Comparison of ENCODE assay signal across 13 cellular contexts in the genomic region with DNA sequence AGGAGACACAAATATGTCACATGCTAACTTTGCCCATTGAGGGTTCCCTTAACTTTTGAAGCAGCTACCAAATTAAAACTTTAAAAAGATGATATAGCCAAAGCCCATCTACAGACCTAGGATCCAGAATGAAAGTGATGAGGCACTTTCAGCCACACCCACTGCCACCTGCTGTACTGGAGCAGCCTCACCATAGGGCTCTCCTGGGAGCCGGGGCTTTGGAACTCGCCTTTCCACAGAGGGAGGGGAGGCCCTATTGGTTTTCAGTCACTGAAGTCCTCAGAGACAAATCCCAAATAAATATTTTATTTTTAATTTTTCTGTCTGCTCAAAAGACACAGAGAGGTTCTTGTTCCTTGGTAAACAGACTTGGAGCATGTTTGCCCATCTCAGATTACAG.
A peak's percentile ranks its signal among the peaks of the same experiment; 100 is the strongest.
DNase-seq lines count a peak whose midpoint lies in the region; ATAC-seq and TF ChIP-seq lines count a peak whose summit lies in the region.
"Had no signal": no experiment of that assay in that cellular context is flagged by ENCODE, and none has a peak within 500 bp of the region (broad histone marks: within the 10 kb centered on the region; RNA-seq: fewer than 3 reads in every experiment).

No MANE protein-coding gene starts in this region.

- H3K9me2 ChIP-seq in Loucy (replicated peaks; ENCODE audit: low read depth, low read length), result no peaks in the 10 kb centered on the region

- no peak for ATAC-seq in effector memory CD8-positive, alpha-beta T cell (replicated peaks)
- no peak for ATAC-seq in HG03095 (IDR thresholded peaks at IDR 0.05; ENCODE audit: unreplicated experiment)

- no peak overlapping the region for H2AFZ ChIP-seq in ACC112 (ENCODE audit: low read length, unreplicated experiment)
- H2AFZ ChIP-seq in Loucy (ENCODE audit: low read length), result no peak overlapping the region

- H3K4me3 ChIP-seq in ACC112 (ENCODE audit: low read depth, low read length) (no peak overlapping the region), Loucy (ENCODE audit: low read length, poor library complexity, severe bottlenecking) (no peak overlapping the region), esophagus squamous epithelium (no peak overlapping the region)
- H3K4me3 ChIP-seq: right lobe of liver had no signal

- H3K36me3 ChIP-seq in ACC112 (ENCODE audit: insufficient read depth, low read length) (no peaks in the 10 kb centered on the region), Loucy (ENCODE audit: insufficient read depth, low read length) (no peaks in the 10 kb centered on the region), esophagus squamous epithelium (peaks cover 0 to 11% (median 0%) of the 10 kb centered on the region in 3 donors)
- H3K36me3 ChIP-seq: right lobe of liver, WERI-Rb-1 had no signal

- no peak overlapping the region for H3K4me2 ChIP-seq in Loucy (ENCODE audit: low read depth, low read length, poor library complexity, severe bottlenecking)

- H3K9me3 ChIP-seq in Loucy (ENCODE audit: insufficient read depth, low read depth, low read length), result no peaks in the 10 kb centered on the region
- no peaks in the 10 kb centered on the region for H3K9me3 ChIP-seq in esophagus squamous epithelium
- H3K9me3 ChIP-seq: right lobe of liver had no signal

- no peaks in the 10 kb centered on the region for H3K27me3 ChIP-seq in ACC112 (ENCODE audit: insufficient read depth, low read length)
- no peaks in the 10 kb centered on the region for H3K27me3 ChIP-seq in Loucy (ENCODE audit: insufficient read depth, low read length, poor library complexity, severe bottlenecking)
- no peaks in the 10 kb centered on the region for H3K27me3 ChIP-seq in esophagus squamous epithelium
- H3K27me3 ChIP-seq: right lobe of liver had no signal

- H3K4me1 ChIP-seq in ACC112 (ENCODE audit: control insufficient read depth, insufficient read depth, low read length, unreplicated experiment) (peaks cover 56% of the 10 kb centered on the region), Loucy (ENCODE audit: insufficient read depth, low read length, poor library complexity, severe bottlenecking) (peaks cover 44% of the 10 kb centered on the region), esophagus squamous epithelium (peaks cover 0 to 29% (median 10%) of the 10 kb centered on the region in 3 donors)

- H3K27me3 Mint-ChIP-seq in chondrocyte (ENCODE audit: low read depth) (no peaks in the 10 kb centered on the region), osteocyte (ENCODE audit: unreplicated experiment) (no peaks in the 10 kb centered on the region)
- H3K27me3 Mint-ChIP-seq in effector memory CD8-positive, alpha-beta T cell, result no peaks in the 10 kb centered on the region

- H3K79me2 ChIP-seq in ACC112 (ENCODE audit: control insufficient read depth, insufficient read depth, low read length, unreplicated experiment) (no peaks in the 10 kb centered on the region), Loucy (ENCODE audit: insufficient read depth, low read length) (no peaks in the 10 kb centered on the region)

- H3K9me3 Mint-ChIP-seq in chondrocyte (ENCODE audit: low read depth) (no peaks in the 10 kb centered on the region), osteocyte (ENCODE audit: unreplicated experiment) (no peaks in the 10 kb centered on the region)
- no peaks in the 10 kb centered on the region for H3K9me3 Mint-ChIP-seq in effector memory CD8-positive, alpha-beta T cell
- H3K9me3 Mint-ChIP-seq: immature natural killer cell had no signal

- TF ChIP-seq POLR2A in esophagus squamous epithelium (IDR thresholded peaks at IDR 0.05), result no peak

- no peaks in the 10 kb centered on the region for H3F3A ChIP-seq in Loucy (ENCODE audit: low read depth)

- H3K27ac Mint-ChIP-seq in chondrocyte (ENCODE audit: unreplicated experiment), result peak overlapping the region; percentile 95
- peak overlapping the region; percentile 90 for H3K27ac Mint-ChIP-seq in osteocyte (ENCODE audit: unreplicated experiment)
- H3K27ac Mint-ChIP-seq in effector memory CD8-positive, alpha-beta T cell, result no peak overlapping the region
- H3K27ac Mint-ChIP-seq: immature natural killer cell had no signal

- intact Hi-C loops in esophagus squamous epithelium (cut with DNase I), result no loop called here

- no peak for TF ChIP-seq CTCF in Loucy (conservative IDR thresholded peaks at IDR 0.05; ENCODE audit: low read length)
- TF ChIP-seq CTCF in chondrocyte (IDR thresholded peaks at IDR 0.05), result no peak
- TF ChIP-seq CTCF in osteocyte (IDR thresholded peaks at IDR 0.05), result no peak
- no peak for TF ChIP-seq CTCF in esophagus squamous epithelium (IDR thresholded peaks at IDR 0.05)

- peak overlapping the region; percentile 56 for H3K9ac ChIP-seq in Loucy (ENCODE audit: low read depth, low read length, poor library complexity, severe bottlenecking)

- H3K27ac ChIP-seq in ACC112 (ENCODE audit: low read depth, low read length), result peak overlapping the region; percentile 81
- H3K27ac ChIP-seq in esophagus squamous epithelium, result peak overlapping the region in 2 of 4 donors; percentile 2 to 67
- H3K27ac ChIP-seq: right lobe of liver, WERI-Rb-1 had no signal

- DNase-seq in chondrocyte (ENCODE audit: low spot score) (no peak), osteocyte (ENCODE audit: extremely low spot score, unreplicated experiment) (no peak), esophagus squamous epithelium (lab: John Stamatoyannopoulos, UW) (no peak)
- DNase-seq in effector memory CD8-positive, alpha-beta T cell, result no peak
- no peak for DNase-seq in stimulated activated CD4-positive, alpha-beta T cell treated with anti-CD3 and anti-CD28 coated beads, Interleukin-12 subunit alpha, Interleukin-12 subunit beta, amount 100 ng/mL, for 4 hours
- DNase-seq: erythroblast, immature natural killer cell, NCI-H226, right lobe of liver, WERI-Rb-1 had no signal

- peaks cover 73% of the 10 kb centered on the region for H3K4me1 Mint-ChIP-seq in chondrocyte (ENCODE audit: low read depth)
- H3K4me1 Mint-ChIP-seq in osteocyte (ENCODE audit: unreplicated experiment), result peaks cover 65% of the 10 kb centered on the region
- H3K4me1 Mint-ChIP-seq in effector memory CD8-positive, alpha-beta T cell (ENCODE audit: low read depth in 2 of 2), result peaks cover 10 to 12% of the 10 kb centered on the region in 2 donors

- H3K4me3 Mint-ChIP-seq in chondrocyte (ENCODE audit: unreplicated experiment), result no peak overlapping the region
- H3K4me3 Mint-ChIP-seq in osteocyte (ENCODE audit: unreplicated experiment), result no peak overlapping the region
- H3K4me3 Mint-ChIP-seq in effector memory CD8-positive, alpha-beta T cell, result no peak overlapping the region
- H3K4me3 Mint-ChIP-seq: immature natural killer cell had no signal

- H4K20me1 ChIP-seq in Loucy (ENCODE audit: insufficient read depth, low read length, poor library complexity, severe bottlenecking), result no peaks in the 10 kb centered on the region

- WGBS in esophagus squamous epithelium, 2 donors, result 69 to 80% methylated on average over 2 of the region's 2 CpGs

- H3K36me3 Mint-ChIP-seq in chondrocyte (ENCODE audit: low read depth) (no peaks in the 10 kb centered on the region), osteocyte (ENCODE audit: unreplicated experiment) (no peaks in the 10 kb centered on the region)
- H3K36me3 Mint-ChIP-seq in effector memory CD8-positive, alpha-beta T cell (ENCODE audit: insufficient read depth), result peaks cover 4% of the 10 kb centered on the region

Comparison
In these comparisons a context has a peak if more than half of its experiments do, and no peak if none do; other contexts are left out.
1. H3K27ac Mint-ChIP-seq: peak in chondrocyte (single experiment) and osteocyte (single experiment); none in effector memory CD8-positive, alpha-beta T cell (0 of 2).